ENCODE assay signal across 24 cellular contexts in genomic region chr14:99966912-99967311, GRCh38.
"Had no signal": no experiment of that assay in that cellular context is flagged by ENCODE, and none has a peak within 500 bp of the region (broad histone marks: within the 10 kb centered on the region; RNA-seq: fewer than 3 reads in every experiment).

No MANE protein-coding gene starts in this region.

- H3K27me3 ChIP-seq: right atrium auricular region, vagina had no signal

- H3K36me3 ChIP-seq: esophagus muscularis mucosa, heart right ventricle, left ventricle myocardium inferior, right atrium auricular region, thoracic aorta, vagina had no signal

- H3K27ac ChIP-seq: esophagus muscularis mucosa, foreskin keratinocyte, heart right ventricle, left ventricle myocardium inferior, parathyroid adenoma, right atrium auricular region, thoracic aorta, vagina had no signal

- H3K4me1 ChIP-seq: foreskin keratinocyte, parathyroid adenoma, right atrium auricular region, vagina had no signal

- DNase-seq: activated CD4-positive, alpha-beta memory T cell treated with anti-CD3 and anti-CD28 coated beads for 36 hours; activated CD4-positive, alpha-beta T cell treated with anti-CD3 and anti-CD28 coated beads, Interleukin-2, amount 10 ng/mL, durations not matched to agents 24 days and 14 days; activated CD4-positive, CD25-positive, alpha-beta regulatory T cell treated with anti-CD3 and anti-CD28 coated beads, Interleukin-2, amount 50 U/mL, for 72 hours; activated CD8-positive, alpha-beta memory T cell treated with anti-CD3 and anti-CD28 coated beads, Interleukin-2, amount 50 U/mL, for 48 hours; activated naive CD8-positive, alpha-beta T cell treated with anti-CD3 and anti-CD28 coated beads, Interleukin-2, amount 50 U/mL, for 24 hours; activated T-cell treated with anti-CD3 and anti-CD28 coated beads, Interleukin-2, amount 50 U/mL, for 4 hours; amygdala; caudate nucleus; foreskin keratinocyte; heart right ventricle; kidney glomerular epithelial cell; left ventricle myocardium inferior; mucosa of descending colon; occipital lobe; stimulated activated CD4-positive, alpha-beta T cell treated with anti-CD3 and anti-CD28 coated beads, Interleukin-4, amount 100 ng/mL, for 1 hour; stimulated activated naive CD8-positive, alpha-beta T cell treated with anti-CD3 and anti-CD28 coated beads, Interleukin-15, Interleukin-2, amounts not matched to agents 100 U/mL and 50 U/mL, for 24 hours; T-helper 17 cell; T1000 had no signal

- H3K4me3 ChIP-seq: esophagus muscularis mucosa, heart right ventricle, left ventricle myocardium inferior, lung, mucosa of descending colon, right atrium auricular region, thoracic aorta, vagina had no signal

- H3K9me3 ChIP-seq: esophagus muscularis mucosa, heart right ventricle, left ventricle myocardium inferior, mucosa of descending colon, right atrium auricular region, thoracic aorta, vagina had no signal

- ATAC-seq: activated naive CD8-positive, alpha-beta T cell treated with anti-CD3 and anti-CD28 coated beads, Interleukin-2, amount 50 U/mL, for 24 hours; activated T-cell treated with anti-CD3 and anti-CD28 coated beads, Interleukin-2, amount 50 U/mL, for 4 hours; foreskin keratinocyte; mucosa of descending colon; stimulated activated naive CD8-positive, alpha-beta T cell treated with anti-CD3 and anti-CD28 coated beads, Interleukin-15, Interleukin-2, amounts not matched to agents 100 U/mL and 50 U/mL, for 24 hours; T-helper 17 cell had no signal
